In genomic region chr7:27142562-27143021, GRCh38 we compare ENCODE assay signal across 8 cellular contexts. TPM values are rescaled to one million over a fixed set of nuclear protein-coding genes. Genes with fewer than 3 reads are reported as not detected.
DNase-seq lines count a peak whose midpoint lies in the region; ATAC-seq and TF ChIP-seq lines count a peak whose summit lies in the region.
"Had no signal": no experiment of that assay in that cellular context is flagged by ENCODE, and none has a peak within 500 bp of the region (broad histone marks: within the 10 kb centered on the region; RNA-seq: fewer than 3 reads in every experiment).

No MANE protein-coding gene starts in this region.

- H3T11ph ChIP-seq in H9 (ENCODE audit: low read length): no peak overlapping the region

- no peak overlapping the region for H3K27ac ChIP-seq in H9 (ENCODE audit: insufficient read length, low read depth, low read length)
- H3K27ac ChIP-seq in PC-9: no peak overlapping the region

- no peak overlapping the region for H2BK15ac ChIP-seq in H9 (ENCODE audit: low read depth, low read length)

- no peak for TF ChIP-seq CTCF in H9 (conservative IDR thresholded peaks at IDR 0.05)
- no peak for TF ChIP-seq CTCF in cardiac fibroblast (IDR thresholded peaks at IDR 0.05; ENCODE audit: low read depth, low read length)
- no peak for TF ChIP-seq CTCF in nephron (IDR thresholded peaks at IDR 0.05; ENCODE audit: unreplicated experiment in 3 of 3)
- TF ChIP-seq CTCF in PC-9 (conservative IDR thresholded peaks at IDR 0.05): no peak

- H3K36me3 ChIP-seq in PC-9 (ENCODE audit: low read depth): no peaks in the 10 kb centered on the region
- H3K36me3 ChIP-seq: uterus had no signal

- H4K91ac ChIP-seq in H9 (ENCODE audit: insufficient read length, low read depth, low read length): no peak overlapping the region

- H4K8ac ChIP-seq in H9 (replicated peaks; ENCODE audit: insufficient read length, low read depth, low read length): no peak overlapping the region

- H3K4me3 Mint-ChIP-seq in H9 (peak overlapping the region; percentile 58 to 77), nephron (peak overlapping the region; percentile 95 to 98 (median 96))

- H3F3A ChIP-seq in PC-9 (ENCODE audit: insufficient read depth, low read depth): no peaks in the 10 kb centered on the region; the same call in 1 of the 2 replicates

- H3K27me3 ChIP-seq in H9 (ENCODE audit: insufficient read depth, low read length): peaks cover 98% of the 10 kb centered on the region
- H3K27me3 ChIP-seq in PC-9 (ENCODE audit: insufficient read depth, low read depth): no peaks in the 10 kb centered on the region
- H3K27me3 ChIP-seq: uterus had no signal

- H2BK120ac ChIP-seq in H9 (ENCODE audit: low read depth, low read length, poor library complexity, severe bottlenecking): no peak overlapping the region

- H2BK5ac ChIP-seq in H9 (ENCODE audit: insufficient read length, low read length): no peak overlapping the region

- H2AK5ac ChIP-seq in H9 (ENCODE audit: insufficient read length, low read length): no peak overlapping the region

- H3K4me3 ChIP-seq in cardiac fibroblast (replicated peaks in 1 of 2; ENCODE audit: low read depth in 2 of 2, low read length in 2 of 2) (peak overlapping the region; percentile 21 to 36), PC-9 (no peak overlapping the region)

- H3K36me3 Mint-ChIP-seq in H9 (ENCODE audit: insufficient read depth in 1 of 3, low read depth in 3 of 3) (no peaks in the 10 kb centered on the region; a peak in 2 of 7 replicates), nephron (ENCODE audit: low read depth) (peaks cover 86% of the 10 kb centered on the region)

- no peak for ATAC-seq in HG03432 (IDR thresholded peaks at IDR 0.05; ENCODE audit: unreplicated experiment)

- H3K4me1 ChIP-seq in H9 (ENCODE audit: insufficient read depth, low read length) (no peaks in the 10 kb centered on the region), PC-9 (replicated peaks; ENCODE audit: insufficient read depth) (no peaks in the 10 kb centered on the region)
- H3K4me1 ChIP-seq: uterus had no signal

- H3K9ac ChIP-seq in H9 (ENCODE audit: extremely low read depth, insufficient read length, low read length): no peak overlapping the region

- H3K4me1 Mint-ChIP-seq in H9 (peaks cover 7 to 20% of the 10 kb centered on the region in 2 experiments), nephron (peaks cover 85% of the 10 kb centered on the region)

- H3K14ac ChIP-seq in H9 (ENCODE audit: insufficient read depth, low read length): no peak overlapping the region

- peaks cover 100% of the 10 kb centered on the region for H3K27me3 Mint-ChIP-seq in H9 (ENCODE audit: low read depth)
- peaks cover 10% of the 10 kb centered on the region for H3K27me3 Mint-ChIP-seq in nephron (ENCODE audit: low read depth)

- H2AFZ ChIP-seq in H9 (ENCODE audit: low read length) (no peak overlapping the region), PC-9 (no peak overlapping the region)

- BruUV-seq in PC-9 (replicated peaks; lab: Mats Ljungman, UMichigan): no TSS peak

- H3K79me1 ChIP-seq in H9 (ENCODE audit: insufficient read depth, low read depth, low read length, poor library complexity, severe bottlenecking): no peaks in the 10 kb centered on the region

- peaks cover 14% of the 10 kb centered on the region for H3K23me2 ChIP-seq in H9 (ENCODE audit: insufficient read length, low read depth, low read length, poor library complexity, severe bottlenecking)

- no peaks in the 10 kb centered on the region for H3K9me3 ChIP-seq in H9 (ENCODE audit: control insufficient read depth, low read depth, low read length)
- no peaks in the 10 kb centered on the region for H3K9me3 ChIP-seq in PC-9 (ENCODE audit: insufficient read depth, low read depth)
- H3K9me3 ChIP-seq: uterus had no signal

- CTCF ChIA-PET in PC-9 (lab: Charles Lee): interaction anchor here (0.6 kb wide), 1 partner anchor 291 kb away, joined by 4 read pairs; no protein-coding TSS in a partner anchor

- no CpG with 5 or more reads among the region's 29 CpGs for WGBS in H9 (ENCODE audit: extremely low coverage, insufficient read length, low lambda C conversion rate)

- H3K4me2 ChIP-seq in H9 (ENCODE audit: insufficient read depth, insufficient read length, low read length) (peak overlapping the region; percentile 65), PC-9 (no peak overlapping the region)

- POLR2A ChIA-PET in PC-9 (lab: Charles Lee; ENCODE audit: unreplicated experiment): no interaction called here

- H3K9me2 ChIP-seq in PC-9 (ENCODE audit: insufficient read depth): no peaks in the 10 kb centered on the region

- no peak overlapping the region for H2BK20ac ChIP-seq in H9 (ENCODE audit: low read depth, low read length, poor library complexity, severe bottlenecking)

- H4K20me1 ChIP-seq in H9 (ENCODE audit: control insufficient read depth, insufficient read depth, insufficient read length) (no peaks in the 10 kb centered on the region), PC-9 (ENCODE audit: insufficient read depth) (no peaks in the 10 kb centered on the region)

- H3K18ac ChIP-seq in H9 (ENCODE audit: insufficient read length, low read depth, low read length): no peak overlapping the region

- DNase-seq in H9: no peak
- no peak for DNase-seq in cardiac fibroblast (ENCODE audit: low read depth in 2 of 2)
- no peak for DNase-seq in PC-9
- no peak for DNase-seq in OCI-M1 (lab: John Stamatoyannopoulos, UW)
- DNase-seq: hypothalamus, uterus had no signal

- H2BK12ac ChIP-seq in H9 (ENCODE audit: insufficient read length, low read depth, low read length): no peak overlapping the region

- H3K79me2 ChIP-seq in H9 (ENCODE audit: insufficient read depth, low read length) (no peaks in the 10 kb centered on the region), PC-9 (ENCODE audit: low read depth) (no peaks in the 10 kb centered on the region)

- intact Hi-C loops in PC-9 (cut with micrococcal nuclease; ENCODE audit: unreplicated experiment): no loop called here

- H3K27ac Mint-ChIP-seq in H9 (no peak overlapping the region), nephron (peak overlapping the region; percentile 98 to 100 (median 99))

- peaks cover 14 to 28% of the 10 kb centered on the region in 2 experiments for H3K9me3 Mint-ChIP-seq in H9
- no peaks in the 10 kb centered on the region for H3K9me3 Mint-ChIP-seq in nephron

- no peak overlapping the region for H3K23ac ChIP-seq in H9 (ENCODE audit: insufficient read length, low read depth, low read length)

- H4K5ac ChIP-seq in H9 (ENCODE audit: insufficient read length, low read depth, low read length): no peak overlapping the region

- no peak overlapping the region for H3K4ac ChIP-seq in H9 (ENCODE audit: low read depth, low read length)

- H3K56ac ChIP-seq in H9 (ENCODE audit: insufficient read length, low read depth, low read length): no peak overlapping the region

RNA-seq across cellular contexts. Expression of gene HOXA5, which starts 0.9 kb away (rescaled TPM):
- total RNA-seq in H9 (2021): not detected in 2 replicates
- 0.63 and 1.0 TPM in 2 replicates for total RNA-seq in PC-9 (2021)

RNA-seq across cellular contexts. Expression of gene HOXA6, which starts 5.0 kb away (rescaled TPM):
- total RNA-seq in H9 (2021) (not detected in 2 replicates), PC-9 (2021) (0.65 and 1.2 TPM in 2 replicates)

RNA-seq across cellular contexts. Expression of gene HOXA3, which starts 9.8 kb away (rescaled TPM):
- not detected in 2 replicates for total RNA-seq in H9 (2021)
- 50.5 and 53.1 TPM in 2 replicates for total RNA-seq in PC-9 (2021)

RNA-seq across cellular contexts. Expression of gene HOXA4, which starts 12.0 kb away (rescaled TPM):
- not detected in 2 replicates for total RNA-seq in H9 (2021)
- total RNA-seq in PC-9 (2021): not detected in 2 replicates

RNA-seq across cellular contexts. Expression of gene HOXA7, which starts 13.9 kb away (rescaled TPM):
- total RNA-seq in H9 (2021) (not detected in 2 replicates), PC-9 (2021) (not detected in 2 replicates)

Comparison
In these comparisons a context has a peak if more than half of its experiments do, and no peak if none do; other contexts are left out.
1. H3K27ac Mint-ChIP-seq: peak in nephron (3 of 3); none in H9 (0 of 3).
2. RNA of gene HOXA3, which starts 9.8 kb away (total RNA-seq): 50.5 to 53.1 TPM in PC-9; not detected in H9; every median in the first group is over 10 times any median in the second.